Comparison of ENCODE assay signal across 8 cellular contexts in genomic region chr1:1724035-1724864, GRCh38. TPM values are rescaled to one million over a fixed set of nuclear protein-coding genes. Genes with fewer than 3 reads are reported as not detected.
DNase-seq lines count a peak whose midpoint lies in the region; ATAC-seq, FAIRE-seq and TF ChIP-seq lines count a peak whose summit lies in the region.
"Not testable (repeated sequence)": the region's sequence is repeated elsewhere in the genome, so short reads cannot be mapped to it uniquely, and the experiment has no call there.

Gene CDK11A (minus strand): TSS chr1:1724357. CDS start chr1:1722818, 1,539 bp downstream.

- peaks cover 20% of the 10 kb centered on the region for H3K36me3 ChIP-seq in HUES64 (ENCODE audit: insufficient read depth, low read length)
- not testable (repeated sequence) for H3K36me3 ChIP-seq in OCI-LY3 (replicated peaks; ENCODE audit: low read depth, low read length)

- not testable (repeated sequence) for H3K79me2 ChIP-seq in OCI-LY3 (ENCODE audit: low read length)

- FAIRE-seq in D721Med (lab: Jason Lieb, UNC): not testable (repeated sequence)

- TF ChIP-seq CTCF in D721Med (IDR thresholded peaks at IDR 0.05; ENCODE audit: insufficient read depth, missing control alignments): not testable (repeated sequence)
- peak; percentile 10; the same call in 1 of the 2 replicates for TF ChIP-seq CTCF in OCI-LY3 (IDR thresholded peaks at IDR 0.05; ENCODE audit: low read depth, low read length)

- not testable (repeated sequence) for H3K27me3 ChIP-seq in HUES64 (ENCODE audit: insufficient read depth, low read length); OCI-LY3 (ENCODE audit: low read depth, low read length); mononuclear cell (ENCODE audit: insufficient read depth, low read length)

- not testable (repeated sequence) for H2AFZ ChIP-seq in OCI-LY3 (ENCODE audit: low read depth, low read length)

- WGBS in HUES64: under 1% methylated on average over 51 of the region's 78 CpGs

- H3K27ac ChIP-seq in HUES64 (ENCODE audit: low read depth, low read length) (peak within 1 kb of the TSS; percentile 94; the same call in 1 of the 2 replicates), OCI-LY3 (ENCODE audit: low read length) (peak within 1 kb of the TSS; percentile 68)

- H4K20me1 ChIP-seq in OCI-LY3 (ENCODE audit: insufficient read depth, low read length): not testable (repeated sequence)

- H3K9me3 ChIP-seq in HUES64 (ENCODE audit: insufficient read depth, low read depth, low read length); OCI-LY3 (ENCODE audit: insufficient read depth, low read length); mononuclear cell (ENCODE audit: low read depth, low read length): not testable (repeated sequence)

- DNase-seq in D721Med (ENCODE audit: insufficient read length, low spot score): peak; percentile 69
- DNase-seq in activated CD8-positive, alpha-beta memory T cell treated with anti-CD3 and anti-CD28 coated beads, Interleukin-2, amount 50 U/mL, for 48 hours: peak; percentile 99
- DNase-seq in epidermal melanocyte (ENCODE audit: insufficient read length, low spot score): peak; percentile 89
- peak; percentile 94 to 97 for DNase-seq in stimulated activated CD8-positive, alpha-beta memory T cell treated with anti-CD3 and anti-CD28 coated beads, Interleukin-4, amount 100 ng/mL, for 1 hour (ENCODE audit: low read depth in 2 of 2, low spot score in 1 of 2)

- ATAC-seq in GM21447 (IDR thresholded peaks at IDR 0.05; ENCODE audit: unreplicated experiment): peak; percentile 85

- peak within 1 kb of the TSS; percentile 43; the same call in 1 of the 2 replicates for H3K4me2 ChIP-seq in OCI-LY3 (ENCODE audit: low read length)

- H3K4me3 ChIP-seq in HUES64 (ENCODE audit: low read length) (peak within 1 kb of the TSS; percentile 78), OCI-LY3 (ENCODE audit: low read length) (peak within 1 kb of the TSS; percentile 89), mononuclear cell (ENCODE audit: low read length) (peak within 1 kb of the TSS; percentile 65)

- not testable (repeated sequence) for H3K4me1 ChIP-seq in HUES64 (ENCODE audit: insufficient read depth, low read length); OCI-LY3 (ENCODE audit: low read length)
- H3K4me1 ChIP-seq in mononuclear cell (ENCODE audit: insufficient read depth, low read length): peaks cover 12% of the 10 kb centered on the region

- H3K9ac ChIP-seq in HUES64 (ENCODE audit: low read depth, low read length) (peak within 1 kb of the TSS; percentile 55), OCI-LY3 (ENCODE audit: low read length) (peak within 1 kb of the TSS; percentile 66)

RNA-seq across cellular contexts. Expression of gene CDK11A, which starts in this region (rescaled TPM):
- polyA plus RNA-seq in HUES64 (2013, experiment 1 of 2): 18.7 TPM
- polyA plus RNA-seq in HUES64 (2013, experiment 2 of 2): 18.1 TPM
- total RNA-seq in mononuclear cell: 27.9 TPM

Comparison
In these comparisons a context has a peak if more than half of its experiments do, and no peak if none do; other contexts are left out.
1. Peak in every context shown above with its lines: DNase-seq, ATAC-seq, H3K4me3 ChIP-seq and H3K27ac ChIP-seq.